Comparison of ENCODE assay signal across 15 cellular contexts in the genomic region with DNA sequence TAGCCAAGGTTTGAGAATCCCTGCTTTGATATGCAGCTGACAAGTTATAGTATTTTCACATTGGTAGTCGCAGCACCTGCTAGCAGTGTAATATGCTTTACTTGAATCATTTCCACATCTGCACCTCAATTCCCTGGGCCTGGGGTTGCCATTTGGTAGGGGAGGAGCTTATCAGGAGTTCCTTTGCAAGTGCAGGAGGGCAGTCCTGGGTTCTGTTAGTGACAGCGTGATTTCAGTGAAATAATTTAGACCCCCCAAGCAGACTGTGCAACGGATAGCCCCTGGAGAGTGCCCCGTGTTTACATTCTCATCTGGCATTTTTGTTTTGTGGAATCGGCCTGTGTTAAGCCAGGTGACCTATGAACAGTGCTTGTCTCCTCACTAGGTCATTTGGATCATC. TPM values are rescaled to one million over a fixed set of nuclear protein-coding genes. Genes with fewer than 3 reads are reported as not detected.
DNase-seq lines count a peak whose midpoint lies in the region; ATAC-seq and TF ChIP-seq lines count a peak whose summit lies in the region.
"Had no signal": no experiment of that assay in that cellular context is flagged by ENCODE, and none has a peak within 500 bp of the region (broad histone marks: within the 10 kb centered on the region; RNA-seq: fewer than 3 reads in every experiment).

No MANE protein-coding gene starts in this region.

- DNase-seq in activated CD8-positive, alpha-beta T cell treated with anti-CD3 and anti-CD28 coated beads, Interleukin-2, amount 10 ng/mL, durations not matched to agents 7 days and 5 days: no peak
- DNase-seq in activated CD8-positive, alpha-beta T cell treated with anti-CD3 and anti-CD28 coated beads for 36 hours: no peak
- DNase-seq in natural killer cell (no peak), NCI-H1694 (lab: John Stamatoyannopoulos, UW) (no peak), NCI-H1694 treated with DMSO at 0.1 percent for 48 hours (lab: John Stamatoyannopoulos, UW) (no peak)
- no peak for DNase-seq in natural killer cell treated with Interleukin-12 subunit alpha and Interleukin-12 subunit beta and Interleukin-15 and Interleukin-18, amount 100 ng/mL, for 72 hours (ENCODE audit: low spot score)
- DNase-seq in effector memory CD8-positive, alpha-beta T cell: no peak
- DNase-seq: ACHN; CD4-positive, CD25-positive, alpha-beta regulatory T cell; DMS79 treated with DMSO at 0.1 percent for 48 hours; EL; H7 had no signal

- H3K9me3 Mint-ChIP-seq in activated CD8-positive, alpha-beta T cell treated with anti-CD3 and anti-CD28 coated beads, Interleukin-2, amount 10 ng/mL, durations not matched to agents 7 days and 5 days (ENCODE audit: insufficient read depth): no peaks in the 10 kb centered on the region
- no peaks in the 10 kb centered on the region for H3K9me3 Mint-ChIP-seq in activated CD8-positive, alpha-beta T cell treated with anti-CD3 and anti-CD28 coated beads for 36 hours
- H3K9me3 Mint-ChIP-seq in natural killer cell: no peaks in the 10 kb centered on the region
- H3K9me3 Mint-ChIP-seq in natural killer cell treated with Interleukin-12 subunit alpha and Interleukin-12 subunit beta and Interleukin-15 and Interleukin-18, amount 100 ng/mL, for 72 hours: no peaks in the 10 kb centered on the region
- no peaks in the 10 kb centered on the region for H3K9me3 Mint-ChIP-seq in effector memory CD8-positive, alpha-beta T cell
- H3K9me3 Mint-ChIP-seq: CD4-positive, CD25-positive, alpha-beta regulatory T cell; GM23338 had no signal

- no peaks in the 10 kb centered on the region for H3K27me3 Mint-ChIP-seq in activated CD8-positive, alpha-beta T cell treated with anti-CD3 and anti-CD28 coated beads, Interleukin-2, amount 10 ng/mL, durations not matched to agents 7 days and 5 days (ENCODE audit: low read depth)
- no peaks in the 10 kb centered on the region for H3K27me3 Mint-ChIP-seq in activated CD8-positive, alpha-beta T cell treated with anti-CD3 and anti-CD28 coated beads for 36 hours
- no peaks in the 10 kb centered on the region for H3K27me3 Mint-ChIP-seq in natural killer cell (ENCODE audit: low read depth in 2 of 2)
- H3K27me3 Mint-ChIP-seq in natural killer cell treated with Interleukin-12 subunit alpha and Interleukin-12 subunit beta and Interleukin-15 and Interleukin-18, amount 100 ng/mL, for 72 hours: no peaks in the 10 kb centered on the region
- H3K27me3 Mint-ChIP-seq in effector memory CD8-positive, alpha-beta T cell: no peaks in the 10 kb centered on the region
- H3K27me3 Mint-ChIP-seq: CD4-positive, CD25-positive, alpha-beta regulatory T cell had no signal

- H3K4me1 Mint-ChIP-seq in activated CD8-positive, alpha-beta T cell treated with anti-CD3 and anti-CD28 coated beads, Interleukin-2, amount 10 ng/mL, durations not matched to agents 7 days and 5 days (ENCODE audit: low read depth): peaks cover 45% of the 10 kb centered on the region
- H3K4me1 Mint-ChIP-seq in activated CD8-positive, alpha-beta T cell treated with anti-CD3 and anti-CD28 coated beads for 36 hours (ENCODE audit: low read depth): peaks cover 32% of the 10 kb centered on the region
- H3K4me1 Mint-ChIP-seq in natural killer cell: peaks cover 19 to 54% of the 10 kb centered on the region in 2 donors
- peaks cover 13 to 26% of the 10 kb centered on the region in 2 donors for H3K4me1 Mint-ChIP-seq in natural killer cell treated with Interleukin-12 subunit alpha and Interleukin-12 subunit beta and Interleukin-15 and Interleukin-18, amount 100 ng/mL, for 72 hours (ENCODE audit: low read depth in 2 of 2)
- peaks cover 26 to 27% of the 10 kb centered on the region in 2 donors for H3K4me1 Mint-ChIP-seq in effector memory CD8-positive, alpha-beta T cell (ENCODE audit: low read depth in 2 of 2)

- H3K36me3 Mint-ChIP-seq in activated CD8-positive, alpha-beta T cell treated with anti-CD3 and anti-CD28 coated beads, Interleukin-2, amount 10 ng/mL, durations not matched to agents 7 days and 5 days (ENCODE audit: low read depth): peaks cover 87% of the 10 kb centered on the region
- peaks cover 61% of the 10 kb centered on the region for H3K36me3 Mint-ChIP-seq in activated CD8-positive, alpha-beta T cell treated with anti-CD3 and anti-CD28 coated beads for 36 hours (ENCODE audit: low read depth)
- no peaks in the 10 kb centered on the region for H3K36me3 Mint-ChIP-seq in natural killer cell
- H3K36me3 Mint-ChIP-seq in natural killer cell treated with Interleukin-12 subunit alpha and Interleukin-12 subunit beta and Interleukin-15 and Interleukin-18, amount 100 ng/mL, for 72 hours: peaks cover 21% of the 10 kb centered on the region
- H3K36me3 Mint-ChIP-seq in effector memory CD8-positive, alpha-beta T cell (ENCODE audit: insufficient read depth): peaks cover 88% of the 10 kb centered on the region

- H3K4me3 Mint-ChIP-seq in activated CD8-positive, alpha-beta T cell treated with anti-CD3 and anti-CD28 coated beads, Interleukin-2, amount 10 ng/mL, durations not matched to agents 7 days and 5 days: no peak overlapping the region
- H3K4me3 Mint-ChIP-seq in activated CD8-positive, alpha-beta T cell treated with anti-CD3 and anti-CD28 coated beads for 36 hours: no peak overlapping the region
- no peak overlapping the region for H3K4me3 Mint-ChIP-seq in natural killer cell
- H3K4me3 Mint-ChIP-seq in natural killer cell treated with Interleukin-12 subunit alpha and Interleukin-12 subunit beta and Interleukin-15 and Interleukin-18, amount 100 ng/mL, for 72 hours: no peak overlapping the region
- H3K4me3 Mint-ChIP-seq in effector memory CD8-positive, alpha-beta T cell: no peak overlapping the region
- H3K4me3 Mint-ChIP-seq: GM23338 had no signal

- ATAC-seq in activated CD8-positive, alpha-beta T cell treated with anti-CD3 and anti-CD28 coated beads, Interleukin-2, amount 10 ng/mL, durations not matched to agents 7 days and 5 days: no peak
- no peak for ATAC-seq in activated CD8-positive, alpha-beta T cell treated with anti-CD3 and anti-CD28 coated beads for 36 hours
- no peak for ATAC-seq in natural killer cell
- no peak for ATAC-seq in natural killer cell treated with Interleukin-12 subunit alpha and Interleukin-12 subunit beta and Interleukin-15 and Interleukin-18, amount 100 ng/mL, for 72 hours
- no peak for ATAC-seq in effector memory CD8-positive, alpha-beta T cell (replicated peaks)
- ATAC-seq: GM23338 had no signal

- H3K27ac Mint-ChIP-seq in activated CD8-positive, alpha-beta T cell treated with anti-CD3 and anti-CD28 coated beads, Interleukin-2, amount 10 ng/mL, durations not matched to agents 7 days and 5 days: peak overlapping the region; percentile 63
- no peak overlapping the region for H3K27ac Mint-ChIP-seq in activated CD8-positive, alpha-beta T cell treated with anti-CD3 and anti-CD28 coated beads for 36 hours
- peak overlapping the region; percentile 80 to 85 for H3K27ac Mint-ChIP-seq in natural killer cell
- no peak overlapping the region for H3K27ac Mint-ChIP-seq in natural killer cell treated with Interleukin-12 subunit alpha and Interleukin-12 subunit beta and Interleukin-15 and Interleukin-18, amount 100 ng/mL, for 72 hours
- peak overlapping the region; percentile 65 to 98 for H3K27ac Mint-ChIP-seq in effector memory CD8-positive, alpha-beta T cell
- H3K27ac Mint-ChIP-seq: GM23338 had no signal

- TF ChIP-seq CTCF in activated CD8-positive, alpha-beta T cell treated with anti-CD3 and anti-CD28 coated beads for 36 hours (IDR thresholded peaks at IDR 0.05): no peak
- TF ChIP-seq CTCF in natural killer cell (IDR thresholded peaks at IDR 0.05): no peak

- POLR2A ChIA-PET in activated CD8-positive, alpha-beta T cell treated with anti-CD3 and anti-CD28 coated beads, Interleukin-2, amount 10 ng/mL, durations not matched to agents 7 days and 5 days (lab: Charles Lee): interaction anchor here (1.1 to 2.3 kb wide), 3 partner anchors 14 to 34 kb away, joined by 3 to 10 read pairs (median 7); no protein-coding TSS in a partner anchor
- POLR2A ChIA-PET in activated CD8-positive, alpha-beta T cell treated with anti-CD3 and anti-CD28 coated beads for 36 hours (lab: Charles Lee): interaction anchor here (1.6 to 2.9 kb wide), 3 partner anchors 12 to 39 kb away, joined by 7 to 16 read pairs (median 9); a partner anchor contains a TSS

- intact Hi-C loops in activated CD8-positive, alpha-beta T cell treated with anti-CD3 and anti-CD28 coated beads for 36 hours (cut with micrococcal nuclease): no loop called here
- intact Hi-C loops in natural killer cell (cut with micrococcal nuclease): loop anchor here (1.0 to 2.0 kb wide), 2 partner anchors 33 to 143 kb away; no protein-coding TSS in a partner anchor

- CTCF ChIA-PET in activated CD8-positive, alpha-beta T cell treated with anti-CD3 and anti-CD28 coated beads, Interleukin-2, amount 10 ng/mL, durations not matched to agents 7 days and 5 days (lab: Charles Lee): interaction anchor here (1.3 to 3.6 kb wide), 9 partner anchors 18 to 277 kb away, joined by 3 to 43 read pairs (median 5); a partner anchor contains a TSS
- CTCF ChIA-PET in activated CD8-positive, alpha-beta T cell treated with anti-CD3 and anti-CD28 coated beads for 36 hours (lab: Charles Lee): interaction anchor here (0.8 to 3.0 kb wide), 8 partner anchors 12 to 197 kb away, joined by 3 to 30 read pairs (median 6); a partner anchor contains a TSS

RNA-seq across cellular contexts. Expression of a gene that starts 6.0 kb away (rescaled TPM):
- total RNA-seq in activated CD8-positive, alpha-beta T cell treated with anti-CD3 and anti-CD28 coated beads, Interleukin-2, amount 10 ng/mL, durations not matched to agents 7 days and 5 days: 100 to 1,000 TPM; 108 to 109 TPM
- 10 to 100 TPM; 74.5 to 77.1 TPM for total RNA-seq in activated CD8-positive, alpha-beta T cell treated with anti-CD3 and anti-CD28 coated beads for 36 hours
- 100 to 1,000 TPM; 158 to 265 (median 247) TPM for total RNA-seq in natural killer cell
- total RNA-seq in natural killer cell treated with Interleukin-12 subunit alpha and Interleukin-12 subunit beta and Interleukin-15 and Interleukin-18, amount 100 ng/mL, for 72 hours: 100 to 1,000 TPM; 209 to 243 TPM

RNA-seq across cellular contexts. Expression of a gene that starts 34.4 kb away (rescaled TPM):
- total RNA-seq in activated CD8-positive, alpha-beta T cell treated with anti-CD3 and anti-CD28 coated beads, Interleukin-2, amount 10 ng/mL, durations not matched to agents 7 days and 5 days: 100 to 1,000 TPM; 131 to 137 TPM
- 10 to 100 TPM; 51.5 to 53.5 TPM for total RNA-seq in activated CD8-positive, alpha-beta T cell treated with anti-CD3 and anti-CD28 coated beads for 36 hours
- 100 to 1,000 TPM in 1 of 3 donors, 10 to 100 TPM in 2; 77.0 to 116 (median 90.3) TPM for total RNA-seq in natural killer cell
- 10 to 100 TPM; 13.6 to 18.9 TPM for total RNA-seq in natural killer cell treated with Interleukin-12 subunit alpha and Interleukin-12 subunit beta and Interleukin-15 and Interleukin-18, amount 100 ng/mL, for 72 hours
- total RNA-seq: A172, GM23338, HT-29 had no signal

RNA-seq across cellular contexts. Expression of a gene that starts 38.2 kb away (rescaled TPM):
- total RNA-seq in activated CD8-positive, alpha-beta T cell treated with anti-CD3 and anti-CD28 coated beads, Interleukin-2, amount 10 ng/mL, durations not matched to agents 7 days and 5 days: 10 to 100 TPM; 29.2 to 32.9 TPM
- 10 to 100 TPM; 55.3 to 56.8 TPM for total RNA-seq in activated CD8-positive, alpha-beta T cell treated with anti-CD3 and anti-CD28 coated beads for 36 hours
- 10 to 100 TPM; 19.9 to 28.5 (median 25.9) TPM for total RNA-seq in natural killer cell
- total RNA-seq in natural killer cell treated with Interleukin-12 subunit alpha and Interleukin-12 subunit beta and Interleukin-15 and Interleukin-18, amount 100 ng/mL, for 72 hours: 10 to 100 TPM; 23.2 to 38.5 TPM

Comparison
In these comparisons a context has a peak if more than half of its experiments do, and no peak if none do; other contexts are left out.
1. H3K27ac Mint-ChIP-seq: peak in activated CD8-positive, alpha-beta T cell treated with anti-CD3 and anti-CD28 coated beads, Interleukin-2, amount 10 ng/mL, durations not matched to agents 7 days and 5 days (single experiment), natural killer cell (2 of 2) and effector memory CD8-positive, alpha-beta T cell (2 of 2); none in activated CD8-positive, alpha-beta T cell treated with anti-CD3 and anti-CD28 coated beads for 36 hours (single experiment) and natural killer cell treated with Interleukin-12 subunit alpha and Interleukin-12 subunit beta and Interleukin-15 and Interleukin-18, amount 100 ng/mL, for 72 hours (0 of 2).